8 cellular contexts compared by ENCODE assay signal in genomic region chr15:89335289-89336041, GRCh38. TPM values are rescaled to one million over a fixed set of nuclear protein-coding genes. Genes with fewer than 3 reads are reported as not detected.
DNase-seq lines count a peak whose midpoint lies in the region; ATAC-seq and TF ChIP-seq lines count a peak whose summit lies in the region.

No MANE protein-coding gene starts in this region.

- peak overlapping the region; percentile 53; the same call in 1 of the 2 replicates for H2AFZ ChIP-seq in SK-N-SH (ENCODE audit: low read depth)

- DNase-seq in SK-N-SH = peak; percentile 59
- no peak for DNase-seq in esophagus muscularis mucosa (ENCODE audit: extremely low spot score)

- peaks cover 18 to 37% of the 10 kb centered on the region in 2 experiments for H3K4me1 ChIP-seq in SK-N-SH (ENCODE audit: control insufficient read depth in 1 of 2, insufficient read depth in 2 of 2, low read depth in 1 of 2, low read length in 1 of 2)
- peaks cover 39 to 51% (median 45%) of the 10 kb centered on the region in 4 donors for H3K4me1 ChIP-seq in esophagus muscularis mucosa
- peaks cover 12 to 25% of the 10 kb centered on the region in 2 experiments for H3K4me1 ChIP-seq in neutrophil (ENCODE audit: control insufficient read depth in 1 of 2, insufficient read depth in 1 of 2, low read depth in 1 of 2, low read length in 1 of 2)

- peak overlapping the region; percentile 62 to 69 for H3K4me3 ChIP-seq in SK-N-SH (ENCODE audit: low read depth in 2 of 2, low read length in 1 of 2)
- peak overlapping the region; percentile 70 to 94 (median 86) for H3K4me3 ChIP-seq in esophagus muscularis mucosa
- H3K4me3 ChIP-seq in neutrophil (ENCODE audit: low read depth in 1 of 2, low read length in 1 of 2) = peak overlapping the region; percentile 76 to 82

- ATAC-seq in GM18499 (IDR thresholded peaks at IDR 0.05; ENCODE audit: insufficient read depth, unreplicated experiment) = peak; percentile 4
- peak; percentile 16 for ATAC-seq in HG02943 (IDR thresholded peaks at IDR 0.05; ENCODE audit: low read depth, unreplicated experiment)
- ATAC-seq in HG03432 (IDR thresholded peaks at IDR 0.05; ENCODE audit: unreplicated experiment) = no peak
- no peak for ATAC-seq in GM18498 (IDR thresholded peaks at IDR 0.05; ENCODE audit: unreplicated experiment)
- ATAC-seq in HG02973 (IDR thresholded peaks at IDR 0.05; ENCODE audit: unreplicated experiment) = no peak

- H3K9me2 ChIP-seq in SK-N-SH = no peaks in the 10 kb centered on the region

- H3K36me3 ChIP-seq in SK-N-SH (replicated peaks in 1 of 2; ENCODE audit: control insufficient read depth in 1 of 2, insufficient read depth in 2 of 2, low read length in 1 of 2) (peaks cover 18 to 27% of the 10 kb centered on the region in 2 experiments), esophagus muscularis mucosa (peaks cover 9 to 31% (median 27%) of the 10 kb centered on the region in 4 donors), neutrophil (peaks cover 32% of the 10 kb centered on the region)

- peak overlapping the region; percentile 48; the same call in 1 of the 2 replicates for H3K9ac ChIP-seq in SK-N-SH

- POLR2A ChIA-PET in SK-N-SH (lab: Yijun Ruan, JAX) = interaction anchor here (0.6 to 2.0 kb wide), 6 partner anchors 21 to 107 kb away, joined by 3 to 6 read pairs (median 4); partner anchors contain the start of gene FANCI

- no peak for TF ChIP-seq POLR2A in esophagus muscularis mucosa (IDR thresholded peaks at IDR 0.05; ENCODE audit: low read depth)

- TF ChIP-seq RAD21 in SK-N-SH (IDR thresholded peaks at IDR 0.05; ENCODE audit: low read length) = no peak

- H4K20me1 ChIP-seq in SK-N-SH (ENCODE audit: insufficient read depth) = peaks cover 33% of the 10 kb centered on the region

- H3K27me3 ChIP-seq in SK-N-SH (ENCODE audit: insufficient read depth) (no peaks in the 10 kb centered on the region), esophagus muscularis mucosa (no peaks in the 10 kb centered on the region), neutrophil (peaks cover 53% of the 10 kb centered on the region)

- TF ChIP-seq CTCF in SK-N-SH (IDR thresholded peaks at IDR 0.05) (no peak), esophagus muscularis mucosa (IDR thresholded peaks at IDR 0.05) (no peak), neutrophil (IDR thresholded peaks at IDR 0.05) (no peak)

- peak overlapping the region; percentile 80 for H3K4me2 ChIP-seq in SK-N-SH

- CTCF ChIA-PET in SK-N-SH (lab: Yijun Ruan, JAX) = interaction anchor here (1.2 to 8.0 kb wide), 6 partner anchors 14 to 129 kb away, joined by 3 to 95 read pairs (median 4); no protein-coding TSS in a partner anchor

- peaks cover 7% of the 10 kb centered on the region for H3F3A ChIP-seq in SK-N-SH (replicated peaks; ENCODE audit: insufficient read depth)

- 11% methylated on average over 26 of the region's 41 CpGs for WGBS in SK-N-SH (ENCODE audit: low lambda C conversion rate)
- 7% methylated on average over 30 of the region's 41 CpGs for WGBS in esophagus muscularis mucosa

- intact Hi-C loops in esophagus muscularis mucosa (cut with DNase I) = no loop called here

- TF ChIP-seq EP300 in SK-N-SH (IDR thresholded peaks at IDR 0.05; ENCODE audit: borderline replicate concordance in 1 of 2, low read depth in 1 of 2, low read length in 1 of 2) = no peak; a peak in 1 of 4 replicates
- no peak for TF ChIP-seq EP300 in esophagus muscularis mucosa (IDR thresholded peaks at IDR 0.05)

- peak overlapping the region; percentile 51 to 83; a peak in 3 of 4 replicates for H3K27ac ChIP-seq in SK-N-SH (ENCODE audit: low read depth in 2 of 2, low read length in 1 of 2)
- H3K27ac ChIP-seq in esophagus muscularis mucosa (replicated peaks in 1 of 4) = peak overlapping the region; percentile 83 to 96 (median 92)
- peak overlapping the region; percentile 96 for H3K27ac ChIP-seq in neutrophil

- no peaks in the 10 kb centered on the region for H3K9me3 ChIP-seq in SK-N-SH
- no peaks in the 10 kb centered on the region for H3K9me3 ChIP-seq in esophagus muscularis mucosa
- H3K9me3 ChIP-seq in neutrophil = no peaks in the 10 kb centered on the region

- H3K79me2 ChIP-seq in SK-N-SH (ENCODE audit: insufficient read depth) = peaks cover 39% of the 10 kb centered on the region

TF ChIP-seq in SK-N-SH, 30 proteins besides CTCF, POLR2A, EP300 and RAD21:
- TF ChIP-seq GATA2 (CRISPR knock-in tag; IDR thresholded peaks at IDR 0.05) (peak; percentile 32; the same call in 1 of the 2 replicates), MXI1 (IDR thresholded peaks at IDR 0.05; ENCODE audit: low read depth, low read length) (peak; percentile 46; the same call in 1 of the 2 replicates), RCOR1 (IDR thresholded peaks at IDR 0.05; ENCODE audit: low read length) (no peak), IRF3 (IDR thresholded peaks at IDR 0.05; ENCODE audit: low read depth, low read length) (no peak), FOXJ3 (CRISPR knock-in tag; IDR thresholded peaks at IDR 0.05) (peak; percentile 24; the same call in 1 of the 2 replicates), EZH2phosphoT487 (IDR thresholded peaks at IDR 0.05; ENCODE audit: borderline replicate concordance, low read depth) (no peak), TCF12 (IDR thresholded peaks at IDR 0.05) (peak; percentile 17; the same call in 1 of the 2 replicates), TAF1 (IDR thresholded peaks at IDR 0.05; ENCODE audit: borderline replicate concordance, low read depth, low read length) (no peak)

RNA-seq across cellular contexts. Expression of gene POLG, which starts 0.8 kb away (rescaled TPM):
- 24.9 and 25.1 TPM in 2 replicates for polyA plus RNA-seq in SK-N-SH (2012; rRNA removed)
- polyA plus RNA-seq in SK-N-SH (2012; cell fraction: cytosol; rRNA removed) = 13.4 and 18.8 TPM in 2 replicates
- polyA plus RNA-seq in SK-N-SH (2012; cell fraction: nucleus; rRNA removed) = 145 and 160 TPM in 2 replicates
- 10 to 100 TPM; 51.0 to 86.0 (median 66.7) TPM for total RNA-seq in esophagus muscularis mucosa

Comparison
In these comparisons a context has a peak if more than half of its experiments do, and no peak if none do; other contexts are left out.
1. ATAC-seq: peak in GM18499 (single experiment) and HG02943 (single experiment); none in HG03432 (single experiment), GM18498 (single experiment) and HG02973 (single experiment).
2. Peak in every context shown above with its lines, with median percentiles within 50 percentile points of each other: H3K27ac ChIP-seq and H3K4me3 ChIP-seq.